In the genomic region with DNA sequence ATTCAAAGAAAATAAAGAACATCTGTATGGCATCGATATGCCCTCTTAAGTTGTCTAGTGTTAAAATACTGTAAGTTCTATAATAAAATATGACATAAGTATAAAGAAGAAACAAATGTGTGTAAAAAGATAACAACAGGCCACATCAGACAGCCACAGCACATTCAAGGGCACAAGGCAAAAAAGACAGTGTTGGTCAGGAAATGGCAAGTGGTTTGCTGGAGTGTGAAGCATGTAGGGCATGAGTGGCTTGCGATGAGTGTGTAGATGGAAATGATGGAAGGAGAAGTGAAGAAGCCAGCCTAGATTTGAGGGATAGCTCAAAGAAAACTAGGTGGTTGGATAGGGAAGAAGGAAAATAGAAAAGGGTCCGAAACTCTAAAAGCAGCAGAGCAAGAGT, we compare ENCODE assay signal across 15 cellular contexts.
DNase-seq lines count a peak whose midpoint lies in the region; ATAC-seq and TF ChIP-seq lines count a peak whose summit lies in the region.
"Had no signal": no experiment of that assay in that cellular context is flagged by ENCODE, and none has a peak within 500 bp of the region (broad histone marks: within the 10 kb centered on the region; RNA-seq: fewer than 3 reads in every experiment).

No MANE protein-coding gene starts in this region.

- H3K36me3 Mint-ChIP-seq in effector memory CD8-positive, alpha-beta T cell (ENCODE audit: insufficient read depth): no peaks in the 10 kb centered on the region
- no peaks in the 10 kb centered on the region for H3K36me3 Mint-ChIP-seq in stimulated activated effector memory CD8-positive, alpha-beta T cell treated with anti-CD3 and anti-CD28 coated beads, Interleukin-12 subunit alpha, Interleukin-12 subunit beta, amount 100 ng/mL, for 72 hours
- H3K36me3 Mint-ChIP-seq: CD4-positive, alpha-beta memory T cell had no signal

- H3K4me1 ChIP-seq in RWPE2 (ENCODE audit: insufficient read depth, poor library complexity, severe bottlenecking): peaks cover 23% of the 10 kb centered on the region

- no peaks in the 10 kb centered on the region for H3K9me3 Mint-ChIP-seq in effector memory CD8-positive, alpha-beta T cell
- H3K9me3 Mint-ChIP-seq in stimulated activated effector memory CD8-positive, alpha-beta T cell treated with anti-CD3 and anti-CD28 coated beads, Interleukin-12 subunit alpha, Interleukin-12 subunit beta, amount 100 ng/mL, for 72 hours: no peaks in the 10 kb centered on the region

- peaks cover 3 to 14% of the 10 kb centered on the region in 2 donors for H3K4me1 Mint-ChIP-seq in effector memory CD8-positive, alpha-beta T cell (ENCODE audit: low read depth in 2 of 2)
- H3K4me1 Mint-ChIP-seq in stimulated activated effector memory CD8-positive, alpha-beta T cell treated with anti-CD3 and anti-CD28 coated beads, Interleukin-12 subunit alpha, Interleukin-12 subunit beta, amount 100 ng/mL, for 72 hours: peaks cover 11% of the 10 kb centered on the region

- no peak overlapping the region for H3K4me3 ChIP-seq in Jurkat, Clone E6-1 (ENCODE audit: low read length)
- no peak overlapping the region for H3K4me3 ChIP-seq in RWPE2 (ENCODE audit: severe bottlenecking)
- H3K4me3 ChIP-seq in brain microvascular endothelial cell (ENCODE audit: low read depth, low read length): no peak overlapping the region
- H3K4me3 ChIP-seq: GM23248 had no signal

- no peak overlapping the region for H3K27ac Mint-ChIP-seq in effector memory CD8-positive, alpha-beta T cell
- no peak overlapping the region for H3K27ac Mint-ChIP-seq in stimulated activated effector memory CD8-positive, alpha-beta T cell treated with anti-CD3 and anti-CD28 coated beads, Interleukin-12 subunit alpha, Interleukin-12 subunit beta, amount 100 ng/mL, for 72 hours
- H3K27ac Mint-ChIP-seq: CD4-positive, alpha-beta memory T cell had no signal

- H3K27me3 Mint-ChIP-seq in effector memory CD8-positive, alpha-beta T cell: no peaks in the 10 kb centered on the region
- H3K27me3 Mint-ChIP-seq: CD4-positive, alpha-beta memory T cell had no signal

- H3K27ac ChIP-seq in RWPE2 (ENCODE audit: poor library complexity, severe bottlenecking): peak overlapping the region; percentile 28
- H3K27ac ChIP-seq in brain microvascular endothelial cell: no peak overlapping the region
- H3K27ac ChIP-seq: GM23248 had no signal

- H3K36me3 ChIP-seq in RWPE2 (ENCODE audit: low read depth) (no peaks in the 10 kb centered on the region), brain microvascular endothelial cell (replicated peaks) (no peaks in the 10 kb centered on the region)

- no peak for ATAC-seq in RWPE2 (ENCODE audit: low read depth)
- peak; percentile 50 for ATAC-seq in effector memory CD8-positive, alpha-beta T cell (replicated peaks)
- ATAC-seq in stimulated activated effector memory CD8-positive, alpha-beta T cell treated with anti-CD3 and anti-CD28 coated beads, Interleukin-12 subunit alpha, Interleukin-12 subunit beta, amount 100 ng/mL, for 72 hours: peak; percentile 55
- ATAC-seq in HG03135 (IDR thresholded peaks at IDR 0.05; ENCODE audit: unreplicated experiment): no peak
- no peak for ATAC-seq in HG03520 (IDR thresholded peaks at IDR 0.05; ENCODE audit: unreplicated experiment)

- peak; percentile 85 for DNase-seq in Jurkat, Clone E6-1 (ENCODE audit: low read depth, low spot score)
- DNase-seq in RWPE2 (ENCODE audit: low spot score) (no peak), brain microvascular endothelial cell (no peak)
- no peak for DNase-seq in effector memory CD8-positive, alpha-beta T cell
- no peak for DNase-seq in stimulated activated effector memory CD8-positive, alpha-beta T cell treated with anti-CD3 and anti-CD28 coated beads, Interleukin-12 subunit alpha, Interleukin-12 subunit beta, amount 100 ng/mL, for 72 hours (ENCODE audit: low spot score in 2 of 2)
- DNase-seq: C1 segment of cervical spinal cord; CD4-positive, alpha-beta memory T cell; COR-L47; DMS153; DND-41; GM23248; H7; HCEC 1CT had no signal

- H3K9me3 ChIP-seq in RWPE2 (ENCODE audit: severe bottlenecking): peaks cover 4% of the 10 kb centered on the region

- no peak overlapping the region for H3K4me3 Mint-ChIP-seq in effector memory CD8-positive, alpha-beta T cell
- H3K4me3 Mint-ChIP-seq in stimulated activated effector memory CD8-positive, alpha-beta T cell treated with anti-CD3 and anti-CD28 coated beads, Interleukin-12 subunit alpha, Interleukin-12 subunit beta, amount 100 ng/mL, for 72 hours: no peak overlapping the region

- no peaks in the 10 kb centered on the region for H3K27me3 ChIP-seq in RWPE2 (ENCODE audit: insufficient read depth, poor library complexity, severe bottlenecking)
- H3K27me3 ChIP-seq in brain microvascular endothelial cell (replicated peaks): no peaks in the 10 kb centered on the region

- TF ChIP-seq CTCF in RWPE2 (IDR thresholded peaks at IDR 0.05; ENCODE audit: poor library complexity, severe bottlenecking) (no peak), brain microvascular endothelial cell (IDR thresholded peaks at IDR 0.05; ENCODE audit: low read depth, low read length, missing control alignments) (no peak)

- in situ Hi-C loops in brain microvascular endothelial cell (cut with HindIII; ENCODE audit: low pct_ligation_motif_present, low sequenced_read_pairs): no loop called here

Comparison
In these comparisons a context has a peak if more than half of its experiments do, and no peak if none do; other contexts are left out.
1. ATAC-seq: peak in effector memory CD8-positive, alpha-beta T cell (single experiment) and stimulated activated effector memory CD8-positive, alpha-beta T cell treated with anti-CD3 and anti-CD28 coated beads, Interleukin-12 subunit alpha, Interleukin-12 subunit beta, amount 100 ng/mL, for 72 hours (single experiment); none in RWPE2 (single experiment), HG03135 (single experiment) and HG03520 (single experiment).